ENCODE assay signal across 1 cellular context in the genomic region with DNA sequence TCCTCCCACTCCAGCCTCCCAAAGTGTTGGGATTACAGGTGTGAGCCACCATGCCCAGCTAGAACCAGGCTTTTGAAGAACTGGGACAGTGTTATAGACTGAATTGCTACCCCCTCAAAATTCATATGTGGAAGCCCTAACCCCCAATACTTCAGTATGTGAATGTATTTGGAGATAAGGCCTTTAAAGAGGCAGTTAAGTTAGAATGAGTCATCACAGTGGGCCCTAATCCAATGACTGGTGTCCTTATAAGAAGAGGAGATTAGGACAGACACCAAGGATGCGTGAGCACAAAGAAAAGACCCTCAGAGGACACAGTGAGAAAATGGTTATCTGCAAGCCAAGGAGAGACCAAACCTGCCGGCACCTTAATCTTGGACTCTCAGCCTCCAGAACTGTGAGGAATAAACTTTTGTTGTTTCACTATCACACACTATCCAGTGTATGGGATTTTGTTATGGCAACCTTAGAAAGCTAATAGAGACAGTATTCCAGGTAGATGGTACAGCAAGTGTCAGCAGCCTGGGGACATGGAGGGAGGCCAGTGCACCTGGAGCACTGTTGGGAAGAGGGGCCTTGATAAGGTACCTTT.
TF ChIP-seq lines count a peak whose summit lies in the region.

No MANE protein-coding gene starts in this region.

TF ChIP-seq in K562, 482 proteins besides CTCF, POLR2A, EP300 and RAD21 (continued from another document and continues in another):
- TF ChIP-seq, protein P1, sequence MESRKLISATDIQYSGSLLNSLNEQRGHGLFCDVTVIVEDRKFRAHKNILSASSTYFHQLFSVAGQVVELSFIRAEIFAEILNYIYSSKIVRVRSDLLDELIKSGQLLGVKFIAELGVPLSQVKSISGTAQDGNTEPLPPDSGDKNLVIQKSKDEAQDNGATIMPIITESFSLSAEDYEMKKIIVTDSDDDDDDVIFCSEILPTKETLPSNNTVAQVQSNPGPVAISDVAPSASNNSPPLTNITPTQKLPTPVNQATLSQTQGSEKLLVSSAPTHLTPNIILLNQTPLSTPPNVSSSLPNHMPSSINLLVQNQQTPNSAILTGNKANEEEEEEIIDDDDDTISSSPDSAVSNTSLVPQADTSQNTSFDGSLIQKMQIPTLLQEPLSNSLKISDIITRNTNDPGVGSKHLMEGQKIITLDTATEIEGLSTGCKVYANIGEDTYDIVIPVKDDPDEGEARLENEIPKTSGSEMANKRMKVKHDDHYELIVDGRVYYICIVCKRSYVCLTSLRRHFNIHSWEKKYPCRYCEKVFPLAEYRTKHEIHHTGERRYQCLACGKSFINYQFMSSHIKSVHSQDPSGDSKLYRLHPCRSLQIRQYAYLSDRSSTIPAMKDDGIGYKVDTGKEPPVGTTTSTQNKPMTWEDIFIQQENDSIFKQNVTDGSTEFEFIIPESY (CRISPR knock-in tag; IDR thresholded peaks at IDR 0.05): no peak
- TF ChIP-seq HCFC1 (IDR thresholded peaks at IDR 0.05; ENCODE audit: low read depth, low read length) (0 out of 2 replicates have a peak, but pooled peaks have one; percentile 10), RBM22 (IDR thresholded peaks at IDR 0.05; ENCODE audit: low read depth, low read length, poor library complexity, severe bottlenecking) (no peak), MTA1 (IDR thresholded peaks at IDR 0.05; ENCODE audit: borderline replicate concordance) (peak; percentile 74; the same call in 1 of the 2 replicates), TAF1 (IDR thresholded peaks at IDR 0.05; ENCODE audit: control insufficient read depth, extremely low read depth, insufficient read depth, low read length, severe bottlenecking) (no peak), KLF13 (tag; IDR thresholded peaks at IDR 0.05; ENCODE audit: borderline replicate concordance, low read depth) (no peak), NFXL1 (CRISPR knock-in tag; IDR thresholded peaks at IDR 0.05) (no peak), LEF1 (IDR thresholded peaks at IDR 0.05) (peak; percentile 79; the same call in 1 of the 2 replicates), ADNP (tag; IDR thresholded peaks at IDR 0.05) (peak; percentile 74), MCM5 (IDR thresholded peaks at IDR 0.05; ENCODE audit: low read depth) (no peak), XRCC3 (IDR thresholded peaks at IDR 0.05) (no peak), ZNF121 (CRISPR knock-in tag; conservative IDR thresholded peaks at IDR 0.05) (peak; percentile 6; the same call in 1 of the 2 replicates), PML (IDR thresholded peaks at IDR 0.05; ENCODE audit: low read length) (peak; percentile 74), TCF7L2 (IDR thresholded peaks at IDR 0.05; ENCODE audit: low read depth, low read length) (no peak), NFRKB (IDR thresholded peaks at IDR 0.05; ENCODE audit: low read depth) (0 out of 2 replicates have a peak, but pooled peaks have one; percentile 50), RFX1 (IDR thresholded peaks at IDR 0.05) (peak; percentile 67), RBM15 (IDR thresholded peaks at IDR 0.05; ENCODE audit: insufficient read depth, low read length) (no peak), RFX7 (CRISPR knock-in tag; IDR thresholded peaks at IDR 0.05) (no peak), CBFA2T2 (conservative IDR thresholded peaks at IDR 0.05) (peak; percentile 90), DMBX1 (CRISPR knock-in tag; IDR thresholded peaks at IDR 0.05; ENCODE audit: borderline replicate concordance) (no peak), GATAD2B (IDR thresholded peaks at IDR 0.05; ENCODE audit: borderline replicate concordance) (0 out of 2 replicates have a peak, but pooled peaks have one; percentile 32)
- TF ChIP-seq, protein P2, sequence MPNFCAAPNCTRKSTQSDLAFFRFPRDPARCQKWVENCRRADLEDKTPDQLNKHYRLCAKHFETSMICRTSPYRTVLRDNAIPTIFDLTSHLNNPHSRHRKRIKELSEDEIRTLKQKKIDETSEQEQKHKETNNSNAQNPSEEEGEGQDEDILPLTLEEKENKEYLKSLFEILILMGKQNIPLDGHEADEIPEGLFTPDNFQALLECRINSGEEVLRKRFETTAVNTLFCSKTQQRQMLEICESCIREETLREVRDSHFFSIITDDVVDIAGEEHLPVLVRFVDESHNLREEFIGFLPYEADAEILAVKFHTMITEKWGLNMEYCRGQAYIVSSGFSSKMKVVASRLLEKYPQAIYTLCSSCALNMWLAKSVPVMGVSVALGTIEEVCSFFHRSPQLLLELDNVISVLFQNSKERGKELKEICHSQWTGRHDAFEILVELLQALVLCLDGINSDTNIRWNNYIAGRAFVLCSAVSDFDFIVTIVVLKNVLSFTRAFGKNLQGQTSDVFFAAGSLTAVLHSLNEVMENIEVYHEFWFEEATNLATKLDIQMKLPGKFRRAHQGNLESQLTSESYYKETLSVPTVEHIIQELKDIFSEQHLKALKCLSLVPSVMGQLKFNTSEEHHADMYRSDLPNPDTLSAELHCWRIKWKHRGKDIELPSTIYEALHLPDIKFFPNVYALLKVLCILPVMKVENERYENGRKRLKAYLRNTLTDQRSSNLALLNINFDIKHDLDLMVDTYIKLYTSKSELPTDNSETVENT (CRISPR knock-in tag; IDR thresholded peaks at IDR 0.05): no peak
- TF ChIP-seq, protein P3, sequence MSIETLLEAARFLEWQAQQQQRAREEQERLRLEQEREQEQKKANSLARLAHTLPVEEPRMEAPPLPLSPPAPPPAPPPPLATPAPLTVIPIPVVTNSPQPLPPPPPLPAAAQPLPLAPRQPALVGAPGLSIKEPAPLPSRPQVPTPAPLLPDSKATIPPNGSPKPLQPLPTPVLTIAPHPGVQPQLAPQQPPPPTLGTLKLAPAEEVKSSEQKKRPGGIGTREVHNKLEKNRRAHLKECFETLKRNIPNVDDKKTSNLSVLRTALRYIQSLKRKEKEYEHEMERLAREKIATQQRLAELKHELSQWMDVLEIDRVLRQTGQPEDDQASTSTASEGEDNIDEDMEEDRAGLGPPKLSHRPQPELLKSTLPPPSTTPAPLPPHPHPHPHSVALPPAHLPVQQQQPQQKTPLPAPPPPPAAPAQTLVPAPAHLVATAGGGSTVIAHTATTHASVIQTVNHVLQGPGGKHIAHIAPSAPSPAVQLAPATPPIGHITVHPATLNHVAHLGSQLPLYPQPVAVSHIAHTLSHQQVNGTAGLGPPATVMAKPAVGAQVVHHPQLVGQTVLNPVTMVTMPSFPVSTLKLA (conservative IDR thresholded peaks at IDR 0.05): peak in 1 of 2 experiments; percentile 36; a peak in 2 of 4 replicates
- TF ChIP-seq, protein P4, sequence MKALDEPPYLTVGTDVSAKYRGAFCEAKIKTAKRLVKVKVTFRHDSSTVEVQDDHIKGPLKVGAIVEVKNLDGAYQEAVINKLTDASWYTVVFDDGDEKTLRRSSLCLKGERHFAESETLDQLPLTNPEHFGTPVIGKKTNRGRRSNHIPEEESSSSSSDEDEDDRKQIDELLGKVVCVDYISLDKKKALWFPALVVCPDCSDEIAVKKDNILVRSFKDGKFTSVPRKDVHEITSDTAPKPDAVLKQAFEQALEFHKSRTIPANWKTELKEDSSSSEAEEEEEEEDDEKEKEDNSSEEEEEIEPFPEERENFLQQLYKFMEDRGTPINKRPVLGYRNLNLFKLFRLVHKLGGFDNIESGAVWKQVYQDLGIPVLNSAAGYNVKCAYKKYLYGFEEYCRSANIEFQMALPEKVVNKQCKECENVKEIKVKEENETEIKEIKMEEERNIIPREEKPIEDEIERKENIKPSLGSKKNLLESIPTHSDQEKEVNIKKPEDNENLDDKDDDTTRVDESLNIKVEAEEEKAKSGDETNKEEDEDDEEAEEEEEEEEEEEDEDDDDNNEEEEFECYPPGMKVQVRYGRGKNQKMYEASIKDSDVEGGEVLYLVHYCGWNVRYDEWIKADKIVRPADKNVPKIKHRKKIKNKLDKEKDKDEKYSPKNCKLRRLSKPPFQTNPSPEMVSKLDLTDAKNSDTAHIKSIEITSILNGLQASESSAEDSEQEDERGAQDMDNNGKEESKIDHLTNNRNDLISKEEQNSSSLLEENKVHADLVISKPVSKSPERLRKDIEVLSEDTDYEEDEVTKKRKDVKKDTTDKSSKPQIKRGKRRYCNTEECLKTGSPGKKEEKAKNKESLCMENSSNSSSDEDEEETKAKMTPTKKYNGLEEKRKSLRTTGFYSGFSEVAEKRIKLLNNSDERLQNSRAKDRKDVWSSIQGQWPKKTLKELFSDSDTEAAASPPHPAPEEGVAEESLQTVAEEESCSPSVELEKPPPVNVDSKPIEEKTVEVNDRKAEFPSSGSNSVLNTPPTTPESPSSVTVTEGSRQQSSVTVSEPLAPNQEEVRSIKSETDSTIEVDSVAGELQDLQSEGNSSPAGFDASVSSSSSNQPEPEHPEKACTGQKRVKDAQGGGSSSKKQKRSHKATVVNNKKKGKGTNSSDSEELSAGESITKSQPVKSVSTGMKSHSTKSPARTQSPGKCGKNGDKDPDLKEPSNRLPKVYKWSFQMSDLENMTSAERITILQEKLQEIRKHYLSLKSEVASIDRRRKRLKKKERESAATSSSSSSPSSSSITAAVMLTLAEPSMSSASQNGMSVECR (CRISPR knock-in tag; IDR thresholded peaks at IDR 0.05): no peak
- TF ChIP-seq, protein P5, sequence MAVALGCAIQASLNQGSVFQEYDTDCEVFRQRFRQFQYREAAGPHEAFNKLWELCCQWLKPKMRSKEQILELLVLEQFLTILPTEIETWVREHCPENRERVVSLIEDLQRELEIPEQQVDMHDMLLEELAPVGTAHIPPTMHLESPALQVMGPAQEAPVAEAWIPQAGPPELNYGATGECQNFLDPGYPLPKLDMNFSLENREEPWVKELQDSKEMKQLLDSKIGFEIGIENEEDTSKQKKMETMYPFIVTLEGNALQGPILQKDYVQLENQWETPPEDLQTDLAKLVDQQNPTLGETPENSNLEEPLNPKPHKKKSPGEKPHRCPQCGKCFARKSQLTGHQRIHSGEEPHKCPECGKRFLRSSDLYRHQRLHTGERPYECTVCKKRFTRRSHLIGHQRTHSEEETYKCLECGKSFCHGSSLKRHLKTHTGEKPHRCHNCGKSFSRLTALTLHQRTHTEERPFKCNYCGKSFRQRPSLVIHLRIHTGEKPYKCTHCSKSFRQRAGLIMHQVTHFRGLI (CRISPR knock-in tag; IDR thresholded peaks at IDR 0.05): no peak
- TF ChIP-seq, protein P6, sequence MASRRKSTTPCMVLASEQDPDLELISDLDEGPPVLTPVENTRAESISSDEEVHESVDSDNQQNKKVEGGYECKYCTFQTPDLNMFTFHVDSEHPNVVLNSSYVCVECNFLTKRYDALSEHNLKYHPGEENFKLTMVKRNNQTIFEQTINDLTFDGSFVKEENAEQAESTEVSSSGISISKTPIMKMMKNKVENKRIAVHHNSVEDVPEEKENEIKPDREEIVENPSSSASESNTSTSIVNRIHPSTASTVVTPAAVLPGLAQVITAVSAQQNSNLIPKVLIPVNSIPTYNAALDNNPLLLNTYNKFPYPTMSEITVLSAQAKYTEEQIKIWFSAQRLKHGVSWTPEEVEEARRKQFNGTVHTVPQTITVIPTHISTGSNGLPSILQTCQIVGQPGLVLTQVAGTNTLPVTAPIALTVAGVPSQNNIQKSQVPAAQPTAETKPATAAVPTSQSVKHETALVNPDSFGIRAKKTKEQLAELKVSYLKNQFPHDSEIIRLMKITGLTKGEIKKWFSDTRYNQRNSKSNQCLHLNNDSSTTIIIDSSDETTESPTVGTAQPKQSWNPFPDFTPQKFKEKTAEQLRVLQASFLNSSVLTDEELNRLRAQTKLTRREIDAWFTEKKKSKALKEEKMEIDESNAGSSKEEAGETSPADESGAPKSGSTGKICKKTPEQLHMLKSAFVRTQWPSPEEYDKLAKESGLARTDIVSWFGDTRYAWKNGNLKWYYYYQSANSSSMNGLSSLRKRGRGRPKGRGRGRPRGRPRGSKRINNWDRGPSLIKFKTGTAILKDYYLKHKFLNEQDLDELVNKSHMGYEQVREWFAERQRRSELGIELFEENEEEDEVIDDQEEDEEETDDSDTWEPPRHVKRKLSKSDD (conservative IDR thresholded peaks at IDR 0.05; ENCODE audit: low read length): no peak
- TF ChIP-seq, protein P7, sequence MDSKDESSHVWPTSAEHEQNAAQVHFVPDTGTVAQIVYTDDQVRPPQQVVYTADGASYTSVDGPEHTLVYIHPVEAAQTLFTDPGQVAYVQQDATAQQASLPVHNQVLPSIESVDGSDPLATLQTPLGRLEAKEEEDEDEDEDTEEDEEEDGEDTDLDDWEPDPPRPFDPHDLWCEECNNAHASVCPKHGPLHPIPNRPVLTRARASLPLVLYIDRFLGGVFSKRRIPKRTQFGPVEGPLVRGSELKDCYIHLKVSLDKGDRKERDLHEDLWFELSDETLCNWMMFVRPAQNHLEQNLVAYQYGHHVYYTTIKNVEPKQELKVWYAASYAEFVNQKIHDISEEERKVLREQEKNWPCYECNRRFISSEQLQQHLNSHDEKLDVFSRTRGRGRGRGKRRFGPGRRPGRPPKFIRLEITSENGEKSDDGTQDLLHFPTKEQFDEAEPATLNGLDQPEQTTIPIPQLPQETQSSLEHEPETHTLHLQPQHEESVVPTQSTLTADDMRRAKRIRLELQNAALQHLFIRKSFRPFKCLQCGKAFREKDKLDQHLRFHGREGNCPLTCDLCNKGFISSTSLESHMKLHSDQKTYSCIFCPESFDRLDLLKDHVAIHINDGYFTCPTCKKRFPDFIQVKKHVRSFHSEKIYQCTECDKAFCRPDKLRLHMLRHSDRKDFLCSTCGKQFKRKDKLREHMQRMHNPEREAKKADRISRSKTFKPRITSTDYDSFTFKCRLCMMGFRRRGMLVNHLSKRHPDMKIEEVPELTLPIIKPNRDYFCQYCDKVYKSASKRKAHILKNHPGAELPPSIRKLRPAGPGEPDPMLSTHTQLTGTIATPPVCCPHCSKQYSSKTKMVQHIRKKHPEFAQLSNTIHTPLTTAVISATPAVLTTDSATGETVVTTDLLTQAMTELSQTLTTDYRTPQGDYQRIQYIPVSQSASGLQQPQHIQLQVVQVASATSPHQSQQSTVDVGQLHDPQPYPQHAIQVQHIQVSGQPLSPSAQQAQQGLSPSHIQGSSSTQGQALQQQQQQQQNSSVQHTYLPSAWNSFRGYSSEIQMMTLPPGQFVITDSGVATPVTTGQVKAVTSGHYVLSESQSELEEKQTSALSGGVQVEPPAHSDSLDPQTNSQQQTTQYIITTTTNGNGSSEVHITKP (IDR thresholded peaks at IDR 0.05; ENCODE audit: partially characterized antibody): peak; percentile 33
- TF ChIP-seq, protein P8, sequence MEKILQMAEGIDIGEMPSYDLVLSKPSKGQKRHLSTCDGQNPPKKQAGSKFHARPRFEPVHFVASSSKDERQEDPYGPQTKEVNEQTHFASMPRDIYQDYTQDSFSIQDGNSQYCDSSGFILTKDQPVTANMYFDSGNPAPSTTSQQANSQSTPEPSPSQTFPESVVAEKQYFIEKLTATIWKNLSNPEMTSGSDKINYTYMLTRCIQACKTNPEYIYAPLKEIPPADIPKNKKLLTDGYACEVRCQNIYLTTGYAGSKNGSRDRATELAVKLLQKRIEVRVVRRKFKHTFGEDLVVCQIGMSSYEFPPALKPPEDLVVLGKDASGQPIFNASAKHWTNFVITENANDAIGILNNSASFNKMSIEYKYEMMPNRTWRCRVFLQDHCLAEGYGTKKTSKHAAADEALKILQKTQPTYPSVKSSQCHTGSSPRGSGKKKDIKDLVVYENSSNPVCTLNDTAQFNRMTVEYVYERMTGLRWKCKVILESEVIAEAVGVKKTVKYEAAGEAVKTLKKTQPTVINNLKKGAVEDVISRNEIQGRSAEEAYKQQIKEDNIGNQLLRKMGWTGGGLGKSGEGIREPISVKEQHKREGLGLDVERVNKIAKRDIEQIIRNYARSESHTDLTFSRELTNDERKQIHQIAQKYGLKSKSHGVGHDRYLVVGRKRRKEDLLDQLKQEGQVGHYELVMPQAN (IDR thresholded peaks at IDR 0.05; ENCODE audit: borderline replicate concordance): 0 out of 2 replicates have a peak, but pooled peaks have one; percentile 45
- TF ChIP-seq, protein P9, sequence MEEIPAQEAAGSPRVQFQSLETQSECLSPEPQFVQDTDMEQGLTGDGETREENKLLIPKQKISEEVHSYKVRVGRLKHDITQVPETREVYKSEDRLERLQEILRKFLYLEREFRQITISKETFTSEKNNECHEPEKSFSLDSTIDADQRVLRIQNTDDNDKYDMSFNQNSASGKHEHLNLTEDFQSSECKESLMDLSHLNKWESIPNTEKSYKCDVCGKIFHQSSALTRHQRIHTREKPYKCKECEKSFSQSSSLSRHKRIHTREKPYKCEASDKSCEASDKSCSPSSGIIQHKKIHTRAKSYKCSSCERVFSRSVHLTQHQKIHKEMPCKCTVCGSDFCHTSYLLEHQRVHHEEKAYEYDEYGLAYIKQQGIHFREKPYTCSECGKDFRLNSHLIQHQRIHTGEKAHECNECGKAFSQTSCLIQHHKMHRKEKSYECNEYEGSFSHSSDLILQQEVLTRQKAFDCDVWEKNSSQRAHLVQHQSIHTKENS (CRISPR knock-in tag; IDR thresholded peaks at IDR 0.05): no peak
